ENCODE assay signal across 34 cellular contexts in genomic region chr13:99564389-99564788, GRCh38. TPM values are rescaled to one million over a fixed set of nuclear protein-coding genes. Genes with fewer than 3 reads are reported as not detected.
"Had no signal": no experiment of that assay in that cellular context is flagged by ENCODE, and none has a peak within 500 bp of the region (broad histone marks: within the 10 kb centered on the region; RNA-seq: fewer than 3 reads in every experiment).

No MANE protein-coding gene starts in this region.

- DNase-seq: activated B cell treated with CpG ODN at 0.5 μM for 24 hours; activated CD4-positive, alpha-beta memory T cell treated with anti-CD3 and anti-CD28 coated beads, Interleukin-2, amount 10 ng/mL, durations not matched to agents 7 days and 5 days; activated CD4-positive, alpha-beta T cell treated with anti-CD3 and anti-CD28 coated beads for 4 hours; activated CD4-positive, CD25-positive, alpha-beta regulatory T cell treated with anti-CD3 and anti-CD28 coated beads, Interleukin-2, amount 50 U/mL, for 72 hours; activated CD8-positive, alpha-beta memory T cell treated with anti-CD3 and anti-CD28 coated beads for 24 hours; activated CD8-positive, alpha-beta memory T cell treated with anti-CD3 and anti-CD28 coated beads, Interleukin-2, amount 10 ng/mL, durations not matched to agents 7 days and 5 days; activated CD8-positive, alpha-beta memory T cell treated with anti-CD3 and anti-CD28 coated beads, Interleukin-2, amount 50 U/mL, for 48 hours; activated gamma-delta T cell treated with Interleukin-2 at 50 U/mL for 16 hours; activated naive CD4-positive, alpha-beta T cell treated with anti-CD3 and anti-CD28 coated beads, Interleukin-2, amount 10 ng/mL, durations not matched to agents 7 days and 5 days; aorta; brain microvascular endothelial cell; central memory CD4-positive, alpha-beta T cell; Karpas-422; KBM-7; NCI-H1048; NCI-H1105 treated with DMSO at 0.1 percent for 48 hours; NCI-H1436; NCI-H1694; NCI-H1930; NCI-H2171; NCI-H510A; NCI-H526; NCI-H748 treated with DMSO at 0.1 percent for 48 hours; NK-92 treated with Interleukin-12 subunit alpha and Interleukin-12 subunit beta, amount 100 ng/mL, for 24 hours; PC-3; Peyer's patch; RPMI8226; SHP77 treated with DMSO at 0.1 percent for 48 hours; SW 1271; T-helper 1 cell; T-helper 2 cell; T-helper 9 cell had no signal

- H3K27ac ChIP-seq: brain microvascular endothelial cell, Peyer's patch, SJSA1, VCaP had no signal

- H3K4me3 Mint-ChIP-seq: activated B cell treated with CpG ODN at 0.5 μM for 24 hours; activated CD4-positive, alpha-beta memory T cell treated with anti-CD3 and anti-CD28 coated beads, Interleukin-2, amount 10 ng/mL, durations not matched to agents 7 days and 5 days; activated CD8-positive, alpha-beta memory T cell treated with anti-CD3 and anti-CD28 coated beads, Interleukin-2, amount 10 ng/mL, durations not matched to agents 7 days and 5 days; activated naive CD4-positive, alpha-beta T cell treated with anti-CD3 and anti-CD28 coated beads, Interleukin-2, amount 10 ng/mL, durations not matched to agents 7 days and 5 days had no signal

- H3K4me3 ChIP-seq: Peyer's patch, SJSA1 had no signal

- H3K4me1 ChIP-seq: Peyer's patch had no signal

- H3K27me3 Mint-ChIP-seq: activated B cell treated with CpG ODN at 0.5 μM for 24 hours; activated CD4-positive, alpha-beta memory T cell treated with anti-CD3 and anti-CD28 coated beads, Interleukin-2, amount 10 ng/mL, durations not matched to agents 7 days and 5 days; activated CD8-positive, alpha-beta memory T cell treated with anti-CD3 and anti-CD28 coated beads, Interleukin-2, amount 10 ng/mL, durations not matched to agents 7 days and 5 days; activated naive CD4-positive, alpha-beta T cell treated with anti-CD3 and anti-CD28 coated beads, Interleukin-2, amount 10 ng/mL, durations not matched to agents 7 days and 5 days had no signal

- H3K27me3 ChIP-seq: brain microvascular endothelial cell, Peyer's patch, SJSA1 had no signal

- ATAC-seq: activated CD8-positive, alpha-beta memory T cell treated with anti-CD3 and anti-CD28 coated beads, Interleukin-2, amount 10 ng/mL, durations not matched to agents 7 days and 5 days; PC-3 had no signal

- H3K9me3 ChIP-seq: Peyer's patch had no signal

- H3K27ac Mint-ChIP-seq: activated B cell treated with CpG ODN at 0.5 μM for 24 hours; activated CD4-positive, alpha-beta memory T cell treated with anti-CD3 and anti-CD28 coated beads, Interleukin-2, amount 10 ng/mL, durations not matched to agents 7 days and 5 days; activated CD8-positive, alpha-beta memory T cell treated with anti-CD3 and anti-CD28 coated beads, Interleukin-2, amount 10 ng/mL, durations not matched to agents 7 days and 5 days; activated naive CD4-positive, alpha-beta T cell treated with anti-CD3 and anti-CD28 coated beads, Interleukin-2, amount 10 ng/mL, durations not matched to agents 7 days and 5 days had no signal

RNA-seq across cellular contexts. Expression of gene CLYBL, which starts 42.1 kb away (rescaled TPM):
- total RNA-seq: PC-3 had no signal
